In genomic region chr4:152462047-152462446, GRCh38 we compare ENCODE assay signal across 1 cellular context.
TF ChIP-seq lines count a peak whose summit lies in the region.

No MANE protein-coding gene starts in this region.

TF ChIP-seq in HepG2, 621 proteins besides CTCF, POLR2A, EP300 and RAD21 (continued from another document):
- TF ChIP-seq STAT6 (CRISPR knock-in tag; IDR thresholded peaks at IDR 0.05; ENCODE audit: borderline replicate concordance) (no peak), SOX13 (IDR thresholded peaks at IDR 0.05) (no peak), SOX13 (CRISPR knock-in tag; conservative IDR thresholded peaks at IDR 0.05 in 1 of 2, IDR thresholded peaks at IDR 0.05 in 1 of 2) (peak in 1 of 2 experiments; percentile 40; a peak in 1 of 4 replicates), FOXA3 (CRISPR knock-in tag; IDR thresholded peaks at IDR 0.05) (peak; percentile 49), ZNF138 (CRISPR knock-in tag; IDR thresholded peaks at IDR 0.05; ENCODE audit: low read depth) (no peak), TCF12 (IDR thresholded peaks at IDR 0.05) (no peak), TCF12 (CRISPR knock-in tag; IDR thresholded peaks at IDR 0.05) (no peak), FOXP1 (IDR thresholded peaks at IDR 0.05) (no peak), FOXP1 (CRISPR knock-in tag; IDR thresholded peaks at IDR 0.05) (0 out of 2 replicates have a peak, but pooled peaks have one; percentile 10), ZSCAN29 (CRISPR knock-in tag; conservative IDR thresholded peaks at IDR 0.05) (no peak), GATAD2A (CRISPR knock-in tag; IDR thresholded peaks at IDR 0.05) (peak; percentile 52; the same call in 1 of the 2 replicates), SAP130 (CRISPR knock-in tag; IDR thresholded peaks at IDR 0.05; ENCODE audit: low read depth) (0 out of 2 replicates have a peak, but pooled peaks have one; percentile 32), TGIF2 (CRISPR knock-in tag; IDR thresholded peaks at IDR 0.05) (peak; percentile 64; the same call in 1 of the 2 replicates), TFAP4 (IDR thresholded peaks at IDR 0.05; ENCODE audit: borderline replicate concordance, low read depth) (peak; percentile 79; the same call in 1 of the 2 replicates), ISL2 (CRISPR knock-in tag; IDR thresholded peaks at IDR 0.05) (peak; percentile 49; the same call in 1 of the 2 replicates), ZZZ3 (CRISPR knock-in tag; IDR thresholded peaks at IDR 0.05; ENCODE audit: borderline replicate concordance) (no peak), KDM6A (CRISPR knock-in tag; IDR thresholded peaks at IDR 0.05; ENCODE audit: low read depth) (no peak), HNF4A (CRISPR knock-in tag; IDR thresholded peaks at IDR 0.05) (peak; percentile 11; the same call in 1 of the 2 replicates), BCL6 (CRISPR knock-in tag; IDR thresholded peaks at IDR 0.05) (0 out of 2 replicates have a peak, but pooled peaks have one; percentile 6), CEBPG (CRISPR knock-in tag; IDR thresholded peaks at IDR 0.05) (peak; percentile 15; the same call in 1 of the 2 replicates), MED1 (CRISPR knock-in tag; IDR thresholded peaks at IDR 0.05) (peak; percentile 53), ZNF720 (CRISPR knock-in tag; IDR thresholded peaks at IDR 0.05) (no peak), ZUFSP (CRISPR knock-in tag; IDR thresholded peaks at IDR 0.05; ENCODE audit: borderline replicate concordance) (no peak), ZMYM4 (CRISPR knock-in tag; IDR thresholded peaks at IDR 0.05) (peak; percentile 46), PCBP1 (IDR thresholded peaks at IDR 0.05; ENCODE audit: borderline replicate concordance, low read depth, low read length) (no peak), SOX6 (IDR thresholded peaks at IDR 0.05) (no peak), SOX6 (CRISPR knock-in tag; IDR thresholded peaks at IDR 0.05) (0 out of 2 replicates have a peak, but pooled peaks have one; percentile 28)
